Comparison of ENCODE assay signal across 37 cellular contexts in the genomic region with DNA sequence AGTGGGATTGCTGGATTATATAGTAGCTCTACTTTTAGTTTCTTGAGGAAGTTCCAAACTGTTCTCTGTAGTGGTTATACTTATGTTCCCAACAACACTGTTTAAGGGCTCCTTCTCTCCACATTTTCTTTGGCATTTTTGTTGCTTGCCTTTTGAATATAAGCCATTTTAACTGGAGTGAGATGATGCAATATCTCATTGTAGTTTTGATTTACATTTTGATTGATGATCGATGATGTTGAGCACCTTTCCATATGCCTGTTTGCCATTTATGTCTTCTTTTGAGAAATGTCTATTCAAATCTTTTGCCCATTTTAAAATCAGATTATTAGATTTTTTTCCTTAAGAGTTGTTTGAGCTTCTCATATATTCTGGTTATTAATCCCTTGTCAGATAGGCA.
"Had no signal": no experiment of that assay in that cellular context is flagged by ENCODE, and none has a peak within 500 bp of the region (broad histone marks: within the 10 kb centered on the region; RNA-seq: fewer than 3 reads in every experiment).

No MANE protein-coding gene starts in this region.

- DNase-seq: Karpas-422, Kasumi-1, MG63, MM.1S, MV-4-11, NCI-H1048, NCI-H1092, NCI-H1092 treated with DMSO at 0.1 percent for 48 hours, NCI-H1105, NCI-H1105 treated with DMSO at 0.1 percent for 48 hours, NCI-H1417, NCI-H1417 treated with DMSO at 0.1 percent for 48 hours, NCI-H1436, NCI-H1436 treated with DMSO at 0.1 percent for 48 hours, NCI-H146, NCI-H1694, NCI-H1694 treated with DMSO at 0.1 percent for 48 hours, NCI-H187, NCI-H187 treated with DMSO at 0.1 percent for 48 hours, NCI-H1930, NCI-H2029, NCI-H2029 treated with DMSO at 0.1 percent for 48 hours, NCI-H2081, NCI-H2081 treated with DMSO at 0.1 percent for 48 hours, NCI-H2107, NCI-H2171, NCI-H2171 treated with DMSO at 0.1 percent for 48 hours, NCI-H2227 treated with DMSO at 0.1 percent for 48 hours, NCI-H226, NCI-H345, NCI-H446, NCI-H446 treated with DMSO at 0.1 percent for 48 hours, NCI-H510A, NCI-H510A treated with DMSO at 0.1 percent for 48 hours, NCI-H524, NCI-H524 treated with DMSO at 0.1 percent for 48 hours, NCI-H526 had no signal

- H3K9me3 ChIP-seq: MG63 had no signal

- H3K4me3 ChIP-seq: MG63 had no signal

- H3K27me3 ChIP-seq: MG63 had no signal

- H3K36me3 ChIP-seq: MG63 had no signal
